Comparison of ENCODE assay signal across 1 cellular context in genomic region chr13:41137951-41138350, GRCh38.
TF ChIP-seq lines count a peak whose summit lies in the region.

No MANE protein-coding gene starts in this region.

TF ChIP-seq in SK-N-SH, 30 proteins besides CTCF, POLR2A, EP300 and RAD21:
- peak; percentile 19; the same call in 1 of the 2 replicates for TF ChIP-seq FOSL2 (IDR thresholded peaks at IDR 0.05; ENCODE audit: borderline replicate concordance, low read depth)
- TF ChIP-seq SMC3 (IDR thresholded peaks at IDR 0.05; ENCODE audit: low read depth, low read length) = no peak
